ENCODE assay signal across 17 cellular contexts in the genomic region with DNA sequence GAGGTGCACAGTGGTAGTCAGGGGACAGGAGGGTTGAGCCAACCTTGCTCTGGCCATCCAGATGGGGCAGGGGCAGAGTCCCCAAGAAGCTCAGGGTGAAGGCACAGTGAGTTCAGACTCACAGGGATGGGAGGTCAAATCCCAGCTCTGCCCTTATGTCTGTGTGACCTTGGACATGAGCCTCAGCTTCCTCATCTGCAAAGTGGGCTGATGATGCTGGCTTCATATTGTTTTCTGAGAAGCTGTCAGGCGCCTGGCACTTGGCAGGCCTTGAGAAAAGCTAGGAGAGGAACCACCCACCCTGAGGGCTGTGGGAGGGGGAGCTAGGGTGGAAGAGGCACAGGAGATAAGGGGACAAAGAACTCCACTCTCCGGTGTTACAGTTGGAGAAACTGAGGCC. TPM values are rescaled to one million over a fixed set of nuclear protein-coding genes. Genes with fewer than 3 reads are reported as not detected.
DNase-seq lines count a peak whose midpoint lies in the region; ATAC-seq and TF ChIP-seq lines count a peak whose summit lies in the region.
"Had no signal": no experiment of that assay in that cellular context is flagged by ENCODE, and none has a peak within 500 bp of the region (broad histone marks: within the 10 kb centered on the region; RNA-seq: fewer than 3 reads in every experiment).

No MANE protein-coding gene starts in this region.

- no peak overlapping the region for H3K9ac ChIP-seq in HCT116 (ENCODE audit: low read length)

- no TSS peak for BruUV-seq in HCT116 (replicated peaks; lab: Mats Ljungman, UMichigan)

- no peaks in the 10 kb centered on the region for H3K27me3 Mint-ChIP-seq in CD4-positive, CD25-positive, alpha-beta regulatory T cell
- no peaks in the 10 kb centered on the region for H3K27me3 Mint-ChIP-seq in activated naive CD8-positive, alpha-beta T cell treated with anti-CD3 and anti-CD28 coated beads, Interleukin-2, amount 50 U/mL, for 24 hours
- no peaks in the 10 kb centered on the region for H3K27me3 Mint-ChIP-seq in natural killer cell (ENCODE audit: low read depth in 2 of 2)

- H3K4me3 Mint-ChIP-seq in CD4-positive, CD25-positive, alpha-beta regulatory T cell = peak overlapping the region; percentile 40 to 86 (median 58)
- H3K4me3 Mint-ChIP-seq in activated naive CD8-positive, alpha-beta T cell treated with anti-CD3 and anti-CD28 coated beads, Interleukin-2, amount 50 U/mL, for 24 hours = no peak overlapping the region
- peak overlapping the region; percentile 25 for H3K4me3 Mint-ChIP-seq in natural killer cell
- H3K4me3 Mint-ChIP-seq: type B pancreatic cell had no signal

- TF ChIP-seq CTCF in HCT116 (IDR thresholded peaks at IDR 0.05 in 2 of 3, conservative IDR thresholded peaks at IDR 0.05 in 1 of 3; ENCODE audit: borderline replicate concordance in 1 of 3, insufficient read depth in 1 of 3, low read depth in 2 of 3, low read length in 2 of 3) = no peak
- no peak for TF ChIP-seq CTCF in natural killer cell (IDR thresholded peaks at IDR 0.05)

- no peak for ATAC-seq in CD4-positive, CD25-positive, alpha-beta regulatory T cell (ENCODE audit: low read depth in 2 of 2)
- ATAC-seq in HCT116 (no peak), natural killer cell (no peak), HG02885 (IDR thresholded peaks at IDR 0.05; ENCODE audit: poor library complexity, unreplicated experiment) (no peak)
- no peak for ATAC-seq in activated naive CD8-positive, alpha-beta T cell treated with anti-CD3 and anti-CD28 coated beads, Interleukin-2, amount 50 U/mL, for 24 hours

- peaks cover 0 to 2% (median 0%) of the 10 kb centered on the region in 7 donors for H3K9me3 Mint-ChIP-seq in CD4-positive, CD25-positive, alpha-beta regulatory T cell
- H3K9me3 Mint-ChIP-seq in activated naive CD8-positive, alpha-beta T cell treated with anti-CD3 and anti-CD28 coated beads, Interleukin-2, amount 50 U/mL, for 24 hours = no peaks in the 10 kb centered on the region
- no peaks in the 10 kb centered on the region for H3K9me3 Mint-ChIP-seq in natural killer cell
- H3K9me3 Mint-ChIP-seq: type B pancreatic cell had no signal

- intact Hi-C loops in HCT116 (cut with micrococcal nuclease) = no loop called here
- intact Hi-C loops in natural killer cell (cut with micrococcal nuclease) = no loop called here

- no peaks in the 10 kb centered on the region for H3K27me3 ChIP-seq in CD4-positive, CD25-positive, alpha-beta regulatory T cell (ENCODE audit: control insufficient read depth, insufficient read depth, low read length)
- H3K27me3 ChIP-seq in HCT116 (ENCODE audit: insufficient read depth, low read length) = no peaks in the 10 kb centered on the region

- H3K9me2 ChIP-seq in HCT116 (ENCODE audit: insufficient read depth) = no peaks in the 10 kb centered on the region

- peaks cover 89% of the 10 kb centered on the region for H3K4me1 ChIP-seq in CD4-positive, CD25-positive, alpha-beta regulatory T cell (ENCODE audit: control insufficient read depth, insufficient read depth, low read length, poor library complexity, severe bottlenecking)
- peaks cover 61 to 79% of the 10 kb centered on the region in 2 experiments for H3K4me1 ChIP-seq in HCT116 (ENCODE audit: control insufficient read depth in 1 of 2, insufficient read depth in 2 of 2, low read length in 2 of 2)

- no peak overlapping the region for H2AFZ ChIP-seq in HCT116 (ENCODE audit: low read depth, low read length, poor library complexity, severe bottlenecking)

- H3K4me3 ChIP-seq in CD4-positive, CD25-positive, alpha-beta regulatory T cell (ENCODE audit: low read depth, low read length) = no peak overlapping the region
- H3K4me3 ChIP-seq in HCT116 (replicated peaks in 1 of 2; ENCODE audit: low read depth in 1 of 2, low read length in 2 of 2) = no peak overlapping the region

- no peaks in the 10 kb centered on the region for H3K9me3 ChIP-seq in CD4-positive, CD25-positive, alpha-beta regulatory T cell (ENCODE audit: control insufficient read depth in 2 of 2, low read length in 2 of 2)
- H3K9me3 ChIP-seq in HCT116 (ENCODE audit: control insufficient read depth in 1 of 2, insufficient read depth in 1 of 2, low read depth in 1 of 2, low read length in 2 of 2) = no peaks in the 10 kb centered on the region

- peak overlapping the region; percentile 98 for H3K27ac Mint-ChIP-seq in CD4-positive, CD25-positive, alpha-beta regulatory T cell
- H3K27ac Mint-ChIP-seq in activated naive CD8-positive, alpha-beta T cell treated with anti-CD3 and anti-CD28 coated beads, Interleukin-2, amount 50 U/mL, for 24 hours = peak overlapping the region; percentile 31
- H3K27ac Mint-ChIP-seq in natural killer cell = peak overlapping the region; percentile 93
- H3K27ac Mint-ChIP-seq: type B pancreatic cell had no signal

- H3K79me2 ChIP-seq in HCT116 (ENCODE audit: insufficient read depth, low read length) = no peaks in the 10 kb centered on the region

- CTCF ChIA-PET in HCT116 (lab: Charles Lee) = interaction anchor here (1.6 kb wide), 1 partner anchor 151 kb away, joined by 3 read pairs; no protein-coding TSS in a partner anchor

- H3K4me1 Mint-ChIP-seq in CD4-positive, CD25-positive, alpha-beta regulatory T cell = peaks cover 16 to 92% (median 69%) of the 10 kb centered on the region in 4 donors
- H3K4me1 Mint-ChIP-seq in activated naive CD8-positive, alpha-beta T cell treated with anti-CD3 and anti-CD28 coated beads, Interleukin-2, amount 50 U/mL, for 24 hours = peaks cover 97% of the 10 kb centered on the region
- peaks cover 79 to 91% of the 10 kb centered on the region in 2 donors for H3K4me1 Mint-ChIP-seq in natural killer cell

- no peak for TF ChIP-seq POLR2A in HCT116 (IDR thresholded peaks at IDR 0.05; ENCODE audit: borderline replicate concordance, extremely low read depth, insufficient read depth, insufficient read length)

- peaks cover 54% of the 10 kb centered on the region for H3K36me3 Mint-ChIP-seq in CD4-positive, CD25-positive, alpha-beta regulatory T cell
- H3K36me3 Mint-ChIP-seq in activated naive CD8-positive, alpha-beta T cell treated with anti-CD3 and anti-CD28 coated beads, Interleukin-2, amount 50 U/mL, for 24 hours (ENCODE audit: low read depth) = peaks cover 13% of the 10 kb centered on the region
- H3K36me3 Mint-ChIP-seq in natural killer cell = peaks cover 7% of the 10 kb centered on the region
- H3K36me3 Mint-ChIP-seq: type B pancreatic cell had no signal

- H3K4me2 ChIP-seq in HCT116 (ENCODE audit: low read length) = peak overlapping the region; percentile 54; the same call in 1 of the 2 replicates

- RAD21 ChIA-PET in HCT116 (lab: Charles Lee; ENCODE audit: low non-redundant PET in 1 of 2, low total read pairs in 2 of 2, uncharacterized antibody in 2 of 2, unreplicated experiment in 2 of 2) = interaction anchor here in 1 of 2 experiments (2.0 kb wide), 1 partner anchor 12 kb away, joined by 5 read pairs; no protein-coding TSS in a partner anchor

- H3K27ac ChIP-seq in CD4-positive, CD25-positive, alpha-beta regulatory T cell (ENCODE audit: insufficient read depth, low read length, poor library complexity, severe bottlenecking) = peak overlapping the region; percentile 94
- peak overlapping the region; percentile 72 for H3K27ac ChIP-seq in HCT116 (ENCODE audit: low read depth, low read length)

- TF ChIP-seq RAD21 in HCT116 (IDR thresholded peaks at IDR 0.05; ENCODE audit: low read depth) = no peak

- DNase-seq in CD4-positive, CD25-positive, alpha-beta regulatory T cell = no peak
- DNase-seq in HCT116 (ENCODE audit: low read depth, low spot score) (no peak), natural killer cell (no peak), NCI-H2081 (lab: John Stamatoyannopoulos, UW) (no peak), DMS114 treated with DMSO at 0.1 percent for 48 hours (lab: John Stamatoyannopoulos, UW; ENCODE audit: unreplicated experiment) (no peak)
- no peak for DNase-seq in activated naive CD8-positive, alpha-beta T cell treated with anti-CD3 and anti-CD28 coated beads, Interleukin-2, amount 50 U/mL, for 24 hours
- no peak for DNase-seq in effector CD8-positive, alpha-beta T cell (lab: John Stamatoyannopoulos, UW)
- DNase-seq: activated CD4-positive, CD25-positive, alpha-beta regulatory T cell treated with anti-CD3 and anti-CD28 coated beads, Interleukin-2, amount 50 U/mL, for 72 hours; dermis blood vessel endothelial cell; DND-41; GOT3; NCI-H1105 treated with DMSO at 0.1 percent for 48 hours; SIG-M5 had no signal

- H4K20me1 ChIP-seq in HCT116 (ENCODE audit: insufficient read depth) = no peaks in the 10 kb centered on the region

- POLR2A ChIA-PET in HCT116 (lab: Charles Lee) = no interaction called here

- H3K36me3 ChIP-seq in CD4-positive, CD25-positive, alpha-beta regulatory T cell (ENCODE audit: control insufficient read depth, insufficient read depth, low read length) = peaks cover 48% of the 10 kb centered on the region
- H3K36me3 ChIP-seq in HCT116 (ENCODE audit: control insufficient read depth in 1 of 2, insufficient read depth in 2 of 2, low read length in 2 of 2) = no peaks in the 10 kb centered on the region

TF ChIP-seq in HCT116, 20 proteins besides CTCF, POLR2A, EP300 and RAD21 (continues in another document):
- TF ChIP-seq SP1 (IDR thresholded peaks at IDR 0.05; ENCODE audit: low read depth) (no peak), TCF7L2 (IDR thresholded peaks at IDR 0.05; ENCODE audit: borderline replicate concordance, extremely low read depth, insufficient read depth, insufficient read length) (no peak), SIN3A (IDR thresholded peaks at IDR 0.05; ENCODE audit: low read depth) (no peak), YY1 (IDR thresholded peaks at IDR 0.05; ENCODE audit: extremely low read depth, insufficient replicate concordance, low read depth, low read length) (no peak), SRF (IDR thresholded peaks at IDR 0.05; ENCODE audit: low read depth) (no peak), JUND (IDR thresholded peaks at IDR 0.05) (no peak), EGR1 (IDR thresholded peaks at IDR 0.05; ENCODE audit: low read depth) (no peak)
- TF ChIP-seq, protein P1, sequence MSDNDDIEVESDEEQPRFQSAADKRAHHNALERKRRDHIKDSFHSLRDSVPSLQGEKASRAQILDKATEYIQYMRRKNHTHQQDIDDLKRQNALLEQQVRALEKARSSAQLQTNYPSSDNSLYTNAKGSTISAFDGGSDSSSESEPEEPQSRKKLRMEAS (IDR thresholded peaks at IDR 0.05) = no peak

RNA-seq across cellular contexts. Expression of a gene that starts 23.6 kb away (rescaled TPM):
- 153 TPM for total RNA-seq in CD4-positive, CD25-positive, alpha-beta regulatory T cell
- 10 to 100 TPM; 47.4 to 56.9 (median 48.9) TPM for polyA plus RNA-seq in CD4-positive, CD25-positive, alpha-beta regulatory T cell
- total RNA-seq in HCT116 (2021; ENCODE audit: unreplicated experiment) (3.8 TPM), natural killer cell (100 to 1,000 TPM; 219 to 260 (median 249) TPM)
- 4.9 and 6.4 TPM in 2 replicates for polyA plus RNA-seq in HCT116 (2012)
- total RNA-seq: HT-29, NCI-H460 had no signal

Comparison
In these comparisons a context has a peak if more than half of its experiments do, and no peak if none do; other contexts are left out.
1. H3K27ac Mint-ChIP-seq: peak in every context shown above with its lines; median percentile 98 in CD4-positive, CD25-positive, alpha-beta regulatory T cell; 93 in natural killer cell; 31 in activated naive CD8-positive, alpha-beta T cell treated with anti-CD3 and anti-CD28 coated beads, Interleukin-2, amount 50 U/mL, for 24 hours.
2. RNA of a gene that starts 23.6 kb away (total RNA-seq): 219 to 260 TPM in natural killer cell and 153 TPM in CD4-positive, CD25-positive, alpha-beta regulatory T cell (single experiment); 3.8 TPM in HCT116 (single experiment); every median in the first group is over 10 times any median in the second.